ENCODE assay signal across 15 cellular contexts in genomic region chr6:149867876-149868640, GRCh38. TPM values are rescaled to one million over a fixed set of nuclear protein-coding genes. Genes with fewer than 3 reads are reported as not detected.
DNase-seq lines count a peak whose midpoint lies in the region; TF ChIP-seq lines count a peak whose summit lies in the region.
"Had no signal": no experiment of that assay in that cellular context is flagged by ENCODE, and none has a peak within 500 bp of the region (broad histone marks: within the 10 kb centered on the region; RNA-seq: fewer than 3 reads in every experiment).

No MANE protein-coding gene starts in this region.

- H3K79me1 ChIP-seq in H9 (ENCODE audit: insufficient read depth, low read depth, low read length, poor library complexity, severe bottlenecking) = no peaks in the 10 kb centered on the region

- H3K9me3 ChIP-seq in H9 (ENCODE audit: control insufficient read depth, low read depth, low read length) = no peaks in the 10 kb centered on the region
- H3K9me3 ChIP-seq in OCI-LY3 (ENCODE audit: insufficient read depth, low read length) = no peaks in the 10 kb centered on the region
- no peaks in the 10 kb centered on the region for H3K9me3 ChIP-seq in neural progenitor cell (ENCODE audit: low read depth)
- peaks cover 2% of the 10 kb centered on the region for H3K9me3 ChIP-seq in osteoblast (ENCODE audit: low read depth, low read length)
- H3K9me3 ChIP-seq: testis had no signal

- H2BK5ac ChIP-seq in H9 (ENCODE audit: insufficient read length, low read length) = no peak overlapping the region

- H2BK20ac ChIP-seq in H9 (ENCODE audit: low read depth, low read length, poor library complexity, severe bottlenecking) = no peak overlapping the region

- no CpG with 5 or more reads among the region's 4 CpGs for WGBS in H9 (ENCODE audit: extremely low coverage, insufficient read length, low lambda C conversion rate)

- H3K27ac Mint-ChIP-seq in H9 (peak overlapping the region; percentile 64 to 72 (median 65); a peak in 5 of 7 replicates), neural progenitor cell (no peak overlapping the region), chondrocyte (ENCODE audit: unreplicated experiment) (no peak overlapping the region)

- H3K4me3 Mint-ChIP-seq in H9 (no peak overlapping the region; a peak in 1 of 5 replicates), neural progenitor cell (no peak overlapping the region), chondrocyte (ENCODE audit: unreplicated experiment) (no peak overlapping the region)

- H3K27me3 ChIP-seq in H9 (ENCODE audit: insufficient read depth, low read length) = no peaks in the 10 kb centered on the region
- H3K27me3 ChIP-seq in OCI-LY3 (ENCODE audit: low read depth, low read length) = no peaks in the 10 kb centered on the region
- peaks cover 7% of the 10 kb centered on the region for H3K27me3 ChIP-seq in neural progenitor cell
- H3K27me3 ChIP-seq in osteoblast (ENCODE audit: insufficient read depth, low read length) = no peaks in the 10 kb centered on the region
- H3K27me3 ChIP-seq: testis had no signal

- H2BK120ac ChIP-seq in H9 (ENCODE audit: low read depth, low read length, poor library complexity, severe bottlenecking) = no peak overlapping the region

- peaks cover 9% of the 10 kb centered on the region for H3K23me2 ChIP-seq in H9 (ENCODE audit: insufficient read length, low read depth, low read length, poor library complexity, severe bottlenecking)

- H3K56ac ChIP-seq in H9 (ENCODE audit: insufficient read length, low read depth, low read length) = no peak overlapping the region

- H2AK5ac ChIP-seq in H9 (ENCODE audit: insufficient read length, low read length) = no peak overlapping the region

- H3K4me3 ChIP-seq in OCI-LY3 (ENCODE audit: low read length) (no peak overlapping the region), choroid plexus epithelial cell (ENCODE audit: low read depth, low read length) (no peak overlapping the region), neural progenitor cell (no peak overlapping the region), osteoblast (ENCODE audit: insufficient read depth, low read length) (no peak overlapping the region)
- H3K4me3 ChIP-seq: SK-N-MC, testis had no signal

- H3K4me1 Mint-ChIP-seq in H9 (peaks cover 11 to 21% of the 10 kb centered on the region in 2 experiments), neural progenitor cell (peaks cover 6% of the 10 kb centered on the region), chondrocyte (ENCODE audit: low read depth) (peaks cover 11% of the 10 kb centered on the region)

- H4K5ac ChIP-seq in H9 (ENCODE audit: insufficient read length, low read depth, low read length) = no peak overlapping the region

- no peak overlapping the region for H3K18ac ChIP-seq in H9 (ENCODE audit: insufficient read length, low read depth, low read length)

- H4K20me1 ChIP-seq in H9 (ENCODE audit: control insufficient read depth, insufficient read depth, insufficient read length) (no peaks in the 10 kb centered on the region), OCI-LY3 (ENCODE audit: insufficient read depth, low read length) (no peaks in the 10 kb centered on the region), neural progenitor cell (ENCODE audit: low read depth) (no peaks in the 10 kb centered on the region), osteoblast (ENCODE audit: insufficient read depth, low read length) (no peaks in the 10 kb centered on the region)

- no peak overlapping the region for H4K91ac ChIP-seq in H9 (ENCODE audit: insufficient read length, low read depth, low read length)

- H3K9me3 Mint-ChIP-seq in H9 = peaks cover 7 to 8% of the 10 kb centered on the region in 2 experiments; a peak in 4 of 5 replicates
- peaks cover 8% of the 10 kb centered on the region for H3K9me3 Mint-ChIP-seq in neural progenitor cell
- H3K9me3 Mint-ChIP-seq in chondrocyte (ENCODE audit: low read depth) = peaks cover 6% of the 10 kb centered on the region

- H3K27me3 Mint-ChIP-seq in H9 (ENCODE audit: low read depth) (peaks cover 7% of the 10 kb centered on the region), neural progenitor cell (ENCODE audit: insufficient read depth, low read depth) (peaks cover 3% of the 10 kb centered on the region), chondrocyte (ENCODE audit: low read depth) (no peaks in the 10 kb centered on the region)

- H3K36me3 Mint-ChIP-seq in H9 (ENCODE audit: insufficient read depth in 1 of 3, low read depth in 3 of 3) (peaks cover 0 to 2% (median 0%) of the 10 kb centered on the region in 3 experiments; a peak in 1 of 7 replicates), neural progenitor cell (no peaks in the 10 kb centered on the region), chondrocyte (ENCODE audit: low read depth) (no peaks in the 10 kb centered on the region)
- H3K36me3 Mint-ChIP-seq: CD8-positive, alpha-beta memory T cell had no signal

- DNase-seq in H9 = peak; percentile 84
- DNase-seq in choroid plexus epithelial cell (ENCODE audit: low read depth) = peak; percentile 53
- peak; percentile 18 for DNase-seq in neural progenitor cell (ENCODE audit: low spot score)
- no peak for DNase-seq in inferior parietal cortex (ENCODE audit: extremely low spot score)
- no peak for DNase-seq in osteoblast (ENCODE audit: insufficient read length, low spot score, missing footprints)
- DNase-seq in chondrocyte (ENCODE audit: low spot score) = no peak
- DNase-seq: amygdala; CD8-positive, alpha-beta memory T cell; effector CD4-positive, alpha-beta T cell; left ventricle myocardium superior; NCI-H1417 treated with DMSO at 0.1 percent for 48 hours; NCI-H69; testis had no signal

- H4K8ac ChIP-seq in H9 (replicated peaks; ENCODE audit: insufficient read length, low read depth, low read length) = no peak overlapping the region

- no peak overlapping the region for H2BK15ac ChIP-seq in H9 (ENCODE audit: low read depth, low read length)

- H3K4ac ChIP-seq in H9 (ENCODE audit: low read depth, low read length) = no peak overlapping the region

- no peak overlapping the region for H3K23ac ChIP-seq in H9 (ENCODE audit: insufficient read length, low read depth, low read length)

- no peak overlapping the region for H3K14ac ChIP-seq in H9 (ENCODE audit: insufficient read depth, low read length)

- H3K9ac ChIP-seq in H9 (ENCODE audit: extremely low read depth, insufficient read length, low read length) (no peak overlapping the region), OCI-LY3 (ENCODE audit: low read length) (no peak overlapping the region), neural progenitor cell (no peak overlapping the region)

- no peak overlapping the region for H2AFZ ChIP-seq in H9 (ENCODE audit: low read length)
- H2AFZ ChIP-seq in OCI-LY3 (ENCODE audit: low read depth, low read length) = peak overlapping the region; percentile 23; the same call in 1 of the 2 replicates
- H2AFZ ChIP-seq in neural progenitor cell (replicated peaks) = peak overlapping the region; percentile 28
- H2AFZ ChIP-seq in osteoblast (ENCODE audit: low read length) = no peak overlapping the region

- peaks cover 5% of the 10 kb centered on the region for H3F3A ChIP-seq in neural progenitor cell (ENCODE audit: low read depth)

- no peaks in the 10 kb centered on the region for H3K4me1 ChIP-seq in H9 (ENCODE audit: insufficient read depth, low read length)
- H3K4me1 ChIP-seq in OCI-LY3 (ENCODE audit: low read length) = peaks cover 13% of the 10 kb centered on the region
- H3K4me1 ChIP-seq in neural progenitor cell = no peaks in the 10 kb centered on the region
- no peaks in the 10 kb centered on the region for H3K4me1 ChIP-seq in osteoblast (ENCODE audit: insufficient read depth, low read length)

- no peaks in the 10 kb centered on the region for H3K79me2 ChIP-seq in H9 (ENCODE audit: insufficient read depth, low read length)
- 0 out of 2 replicates have a peak, but pooled peaks cover under 1% of the 10 kb centered on the region for H3K79me2 ChIP-seq in OCI-LY3 (ENCODE audit: low read length)
- no peaks in the 10 kb centered on the region for H3K79me2 ChIP-seq in neural progenitor cell (ENCODE audit: low read depth)
- H3K79me2 ChIP-seq in osteoblast (ENCODE audit: insufficient read depth, low read length) = no peaks in the 10 kb centered on the region

- H3K4me2 ChIP-seq in H9 (ENCODE audit: insufficient read depth, insufficient read length, low read length) = peak overlapping the region; percentile 20
- H3K4me2 ChIP-seq in OCI-LY3 (ENCODE audit: low read length) = no peak overlapping the region
- H3K4me2 ChIP-seq in neural progenitor cell = no peak overlapping the region
- no peak overlapping the region for H3K4me2 ChIP-seq in osteoblast (ENCODE audit: insufficient read depth, low read length)

- H2BK12ac ChIP-seq in H9 (ENCODE audit: insufficient read length, low read depth, low read length) = no peak overlapping the region

- H3T11ph ChIP-seq in H9 (ENCODE audit: low read length) = no peak overlapping the region

- no peak for TF ChIP-seq CTCF in H9 (conservative IDR thresholded peaks at IDR 0.05)
- no peak for TF ChIP-seq CTCF in OCI-LY3 (IDR thresholded peaks at IDR 0.05; ENCODE audit: low read depth, low read length)
- TF ChIP-seq CTCF in choroid plexus epithelial cell (conservative IDR thresholded peaks at IDR 0.05; ENCODE audit: low read depth, low read length) = no peak
- no peak for TF ChIP-seq CTCF in neural progenitor cell (IDR thresholded peaks at IDR 0.05)
- TF ChIP-seq CTCF in osteoblast (IDR thresholded peaks at IDR 0.05; ENCODE audit: extremely low read depth, low read depth, low read length) = no peak
- TF ChIP-seq CTCF in chondrocyte (IDR thresholded peaks at IDR 0.05) = no peak

- H3K36me3 ChIP-seq in OCI-LY3 (replicated peaks; ENCODE audit: low read depth, low read length) = no peaks in the 10 kb centered on the region
- no peaks in the 10 kb centered on the region for H3K36me3 ChIP-seq in neural progenitor cell
- H3K36me3 ChIP-seq in osteoblast (ENCODE audit: insufficient read depth, low read length) = no peaks in the 10 kb centered on the region

- no peak overlapping the region for H3K27ac ChIP-seq in H9 (ENCODE audit: insufficient read length, low read depth, low read length)
- H3K27ac ChIP-seq in OCI-LY3 (ENCODE audit: low read length) = no peak overlapping the region
- H3K27ac ChIP-seq in neural progenitor cell = no peak overlapping the region
- H3K27ac ChIP-seq in osteoblast (ENCODE audit: low read depth, low read length) = no peak overlapping the region
- H3K27ac ChIP-seq: SK-N-MC, testis had no signal

RNA-seq across cellular contexts. Expression of gene LRP11, which starts 3.9 kb away (rescaled TPM):
- total RNA-seq in H9 (2021) = 14.8 and 15.6 TPM in 2 replicates
- 2.2 and 2.8 TPM in 2 replicates for total RNA-seq in neural progenitor cell (ENCODE audit: low replicate concordance)
- 39.4 and 54.2 TPM in 2 replicates for total RNA-seq in osteoblast
- total RNA-seq in chondrocyte = 61.4 to 81.7 TPM (median 61.9 TPM) in 3 replicates

RNA-seq across cellular contexts. Expression of gene RAET1E, which starts 29.9 kb away (rescaled TPM):
- total RNA-seq in H9 (2021) (not detected in 2 replicates), neural progenitor cell (ENCODE audit: low replicate concordance) (not detected in 2 replicates), osteoblast (0.36 and 0.88 TPM in 2 replicates), chondrocyte (not detected in 3 replicates)
- total RNA-seq: CD8-positive, alpha-beta memory T cell had no signal

RNA-seq across cellular contexts. Expression of gene RAET1G, which starts 54.9 kb away (rescaled TPM):
- total RNA-seq in H9 (2021) (not detected in 2 replicates), neural progenitor cell (ENCODE audit: low replicate concordance) (not detected in 2 replicates), osteoblast (1.5 and 1.8 TPM in 2 replicates), chondrocyte (0.51 to 0.60 TPM (median 0.54 TPM) in 3 replicates)
- total RNA-seq: CD8-positive, alpha-beta memory T cell; testis had no signal

Comparison
In these comparisons a context has a peak if more than half of its experiments do, and no peak if none do; other contexts are left out.
1. DNase-seq: peak in H9 (single experiment), choroid plexus epithelial cell (single experiment) and neural progenitor cell (single experiment); none in inferior parietal cortex (single experiment), osteoblast (single experiment) and chondrocyte (single experiment).
2. H2AFZ ChIP-seq: peak in OCI-LY3 (single experiment) and neural progenitor cell (single experiment); none in H9 (single experiment) and osteoblast (single experiment).
3. H3K27ac Mint-ChIP-seq: peak in H9 (3 of 3); none in neural progenitor cell (single experiment) and chondrocyte (single experiment).